In the genomic region with DNA sequence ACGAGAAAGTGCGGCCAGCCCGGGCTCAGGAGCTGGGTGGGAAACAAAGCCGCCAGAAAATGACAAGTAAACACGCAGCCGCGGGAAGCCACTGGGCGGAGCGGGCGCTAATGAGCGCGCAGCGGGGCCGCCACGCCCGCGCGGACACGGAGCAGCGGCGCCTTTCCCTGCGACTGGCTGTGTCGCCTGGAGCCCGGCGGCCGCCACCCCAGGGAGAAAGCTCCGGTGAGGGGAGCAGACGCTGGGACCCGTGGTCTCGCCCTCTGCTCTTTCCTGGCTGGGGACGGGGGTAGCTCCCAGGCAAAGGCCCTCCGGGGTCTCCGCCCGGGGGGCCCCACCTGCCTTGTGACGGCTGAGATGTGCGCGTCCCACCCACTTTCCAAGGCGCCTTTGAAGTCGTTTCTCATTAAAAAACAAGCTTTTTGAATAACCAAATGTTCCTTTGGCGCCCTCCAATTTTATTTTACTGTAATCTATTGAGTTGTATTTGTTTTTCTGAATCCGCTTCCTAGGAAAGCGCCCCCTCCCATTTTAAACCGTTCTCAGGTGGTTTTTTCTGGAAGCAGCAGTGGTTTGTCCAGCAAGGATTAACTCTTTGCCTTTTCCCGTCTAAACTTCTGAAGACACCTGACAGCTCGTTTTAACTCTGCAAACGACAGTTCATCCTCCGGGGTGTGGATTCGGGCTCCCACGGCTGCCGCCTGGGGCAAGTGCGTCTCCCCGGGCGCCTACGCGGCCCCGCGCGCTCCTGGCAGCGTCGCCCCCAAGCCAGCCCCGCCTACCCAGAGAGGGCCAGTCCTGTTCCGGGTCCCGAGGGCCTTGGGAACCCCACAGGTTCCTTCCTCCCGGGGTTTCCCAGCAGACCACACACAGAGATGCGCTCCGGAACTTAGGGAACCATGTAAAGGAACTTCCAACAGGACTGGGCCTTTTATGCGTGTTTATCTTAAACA, we compare ENCODE assay signal across 7 cellular contexts. TPM values are rescaled to one million over a fixed set of nuclear protein-coding genes. Genes with fewer than 3 reads are reported as not detected.
DNase-seq lines count a peak whose midpoint lies in the region; ATAC-seq and TF ChIP-seq lines count a peak whose summit lies in the region.

No MANE protein-coding gene starts in this region.

- 0 out of 2 replicates have a peak, but pooled peaks cover 8% of the 10 kb centered on the region for H4K20me1 ChIP-seq in GM23338 (replicated peaks; ENCODE audit: insufficient read depth)
- no peaks in the 10 kb centered on the region for H4K20me1 ChIP-seq in OCI-LY7 (ENCODE audit: insufficient read depth, low read length)

- peak; percentile 59 for DNase-seq in GM23338 (ENCODE audit: low spot score)
- no peak for DNase-seq in OCI-LY7 (ENCODE audit: low spot score)
- DNase-seq in ecto neural progenitor cell (ENCODE audit: low spot score) = peak; percentile 65
- DNase-seq in natural killer cell treated with Interleukin-12 subunit alpha and Interleukin-12 subunit beta and Interleukin-15 and Interleukin-18, amount 100 ng/mL, for 72 hours (ENCODE audit: low spot score) = no peak
- DNase-seq in SIG-M5 (lab: John Stamatoyannopoulos, UW) = no peak
- no peak for DNase-seq in AG08395 (ENCODE audit: low spot score)
- DNase-seq in A172 (ENCODE audit: low spot score) = no peak

- peak; percentile 84 for ATAC-seq in GM23338
- peak; percentile 66 to 73 for ATAC-seq in natural killer cell treated with Interleukin-12 subunit alpha and Interleukin-12 subunit beta and Interleukin-15 and Interleukin-18, amount 100 ng/mL, for 72 hours

- H3K79me2 ChIP-seq in GM23338 (replicated peaks; ENCODE audit: insufficient read depth) (no peaks in the 10 kb centered on the region), OCI-LY7 (ENCODE audit: insufficient read depth, low read depth, low read length) (no peaks in the 10 kb centered on the region)

- H3K9me3 ChIP-seq in OCI-LY7 (ENCODE audit: low read length) = no peaks in the 10 kb centered on the region

- H3K27ac Mint-ChIP-seq in GM23338 = no peak overlapping the region
- no peak overlapping the region for H3K27ac Mint-ChIP-seq in natural killer cell treated with Interleukin-12 subunit alpha and Interleukin-12 subunit beta and Interleukin-15 and Interleukin-18, amount 100 ng/mL, for 72 hours

- CTCF ChIA-PET in OCI-LY7 (lab: Charles Lee; ENCODE audit: unreplicated experiment) = no interaction called here

- H3K36me3 ChIP-seq in GM23338 (ENCODE audit: insufficient read depth) (no peaks in the 10 kb centered on the region), OCI-LY7 (ENCODE audit: insufficient read depth, low read length) (no peaks in the 10 kb centered on the region)

- H3K4me1 ChIP-seq in GM23338 (ENCODE audit: insufficient read depth) (no peaks in the 10 kb centered on the region), OCI-LY7 (ENCODE audit: insufficient read depth, low read length, poor library complexity, severe bottlenecking) (peaks cover 27% of the 10 kb centered on the region)

- no peaks in the 10 kb centered on the region for H3K36me3 Mint-ChIP-seq in GM23338 (ENCODE audit: low read depth)
- no peaks in the 10 kb centered on the region for H3K36me3 Mint-ChIP-seq in natural killer cell treated with Interleukin-12 subunit alpha and Interleukin-12 subunit beta and Interleukin-15 and Interleukin-18, amount 100 ng/mL, for 72 hours

- peaks cover 49% of the 10 kb centered on the region for H3K27me3 Mint-ChIP-seq in GM23338 (ENCODE audit: insufficient read depth, low read depth, poor library complexity)
- peaks cover 31 to 36% of the 10 kb centered on the region in 2 donors for H3K27me3 Mint-ChIP-seq in natural killer cell treated with Interleukin-12 subunit alpha and Interleukin-12 subunit beta and Interleukin-15 and Interleukin-18, amount 100 ng/mL, for 72 hours

- H2AFZ ChIP-seq in GM23338 (0 out of 2 replicates have a peak overlapping the region, but pooled peaks have one; percentile 52), OCI-LY7 (ENCODE audit: low read length) (peak overlapping the region; percentile 81)

- H3K4me1 Mint-ChIP-seq in GM23338 = peaks cover 2% of the 10 kb centered on the region; the same call in 1 of the 3 replicates
- peaks cover 18 to 22% of the 10 kb centered on the region in 2 donors for H3K4me1 Mint-ChIP-seq in natural killer cell treated with Interleukin-12 subunit alpha and Interleukin-12 subunit beta and Interleukin-15 and Interleukin-18, amount 100 ng/mL, for 72 hours (ENCODE audit: low read depth in 2 of 2)

- H3K4me3 ChIP-seq in GM23338 (peak overlapping the region; percentile 60), OCI-LY7 (ENCODE audit: low read depth, low read length, poor library complexity, severe bottlenecking) (peak overlapping the region; percentile 41)

- POLR2A ChIA-PET in OCI-LY7 (lab: Charles Lee) = interaction anchor here (0.5 to 1.1 kb wide), 5 partner anchors 20 to 320 kb away, joined by 3 to 4 read pairs (median 3); no protein-coding TSS in a partner anchor

- H3K9me2 ChIP-seq in GM23338 (ENCODE audit: insufficient read depth) (no peaks in the 10 kb centered on the region), OCI-LY7 (ENCODE audit: insufficient read depth, low read length) (no peaks in the 10 kb centered on the region)

- H3K4me2 ChIP-seq in GM23338 (peak overlapping the region; percentile 86), OCI-LY7 (ENCODE audit: low read length) (peak overlapping the region; percentile 51)

- H3K4me3 Mint-ChIP-seq in GM23338 = peak overlapping the region; percentile 68
- H3K4me3 Mint-ChIP-seq in natural killer cell treated with Interleukin-12 subunit alpha and Interleukin-12 subunit beta and Interleukin-15 and Interleukin-18, amount 100 ng/mL, for 72 hours = peak overlapping the region; percentile 83

- H3K27ac ChIP-seq in GM23338 (ENCODE audit: low read depth) = no peak overlapping the region
- no peak overlapping the region for H3K27ac ChIP-seq in OCI-LY7 (ENCODE audit: low read depth, low read length, poor library complexity, severe bottlenecking)

- no peaks in the 10 kb centered on the region for H3F3A ChIP-seq in GM23338 (replicated peaks; ENCODE audit: low read depth)

- H3K27me3 ChIP-seq in GM23338 (ENCODE audit: insufficient read depth) = peaks cover 81% of the 10 kb centered on the region

- TF ChIP-seq CTCF in GM23338 (conservative IDR thresholded peaks at IDR 0.05; ENCODE audit: low read depth in 2 of 2) = no peak
- no peak for TF ChIP-seq CTCF in OCI-LY7 (conservative IDR thresholded peaks at IDR 0.05; ENCODE audit: low read length)

- intact Hi-C loops in OCI-LY7 (cut with micrococcal nuclease; ENCODE audit: unreplicated experiment) = no loop called here

- no peaks in the 10 kb centered on the region for H3K9me3 Mint-ChIP-seq in GM23338
- H3K9me3 Mint-ChIP-seq in natural killer cell treated with Interleukin-12 subunit alpha and Interleukin-12 subunit beta and Interleukin-15 and Interleukin-18, amount 100 ng/mL, for 72 hours = no peaks in the 10 kb centered on the region

- BruUV-seq in OCI-LY7 (replicated peaks; lab: Mats Ljungman, UMichigan) = no TSS peak

TF ChIP-seq in GM23338, 12 proteins besides CTCF, POLR2A, EP300 and RAD21 (continues in another document):
- TF ChIP-seq POLR2AphosphoS5 (IDR thresholded peaks at IDR 0.05; ENCODE audit: low read depth) (peak; percentile 29; the same call in 1 of the 2 replicates), EZH2phosphoT487 (IDR thresholded peaks at IDR 0.05; ENCODE audit: unreplicated experiment) (no peak), ETS1 (IDR thresholded peaks at IDR 0.05) (0 out of 2 replicates have a peak, but pooled peaks have one; percentile 23), ZNF331 (CRISPR knock-in tag; IDR thresholded peaks at IDR 0.05; ENCODE audit: low read depth) (no peak), ZNF114 (CRISPR knock-in tag; IDR thresholded peaks at IDR 0.05) (no peak), STAT1 (IDR thresholded peaks at IDR 0.05; ENCODE audit: unreplicated experiment) (no peak)

RNA-seq across cellular contexts. Expression of gene PRR18, which starts 54.6 kb away (rescaled TPM):
- total RNA-seq in GM23338 (2014; rRNA removed; shearing (Covaris generic)) = 0.08 and 0.24 TPM in 2 replicates
- 0.40 TPM in 1 of 2 replicates, not detected in the other for polyA plus RNA-seq in GM23338 (2016; fragmentation: Nextera tagmentation; extraction: Ambion mirVana)
- total RNA-seq in OCI-LY7 (2014; rRNA removed; shearing (Covaris generic)) = 0.26 and 0.38 TPM in 2 replicates
- 0.13 TPM in 1 of 2 replicates, not detected in the other for total RNA-seq in OCI-LY7 (2022)
- not detected for total RNA-seq in natural killer cell treated with Interleukin-12 subunit alpha and Interleukin-12 subunit beta and Interleukin-15 and Interleukin-18, amount 100 ng/mL, for 72 hours
- 0.14 and 0.24 TPM in 2 replicates for total RNA-seq in A172 (2014; rRNA removed; shearing (Covaris generic))

Comparison
In these comparisons a context has a peak if more than half of its experiments do, and no peak if none do; other contexts are left out.
1. DNase-seq: peak in GM23338 (single experiment) and ecto neural progenitor cell (single experiment); none in OCI-LY7 (single experiment), natural killer cell treated with Interleukin-12 subunit alpha and Interleukin-12 subunit beta and Interleukin-15 and Interleukin-18, amount 100 ng/mL, for 72 hours (single experiment), SIG-M5 (single experiment), AG08395 (single experiment) and A172 (single experiment).